Comparison of ENCODE assay signal across 10 cellular contexts in the genomic region with DNA sequence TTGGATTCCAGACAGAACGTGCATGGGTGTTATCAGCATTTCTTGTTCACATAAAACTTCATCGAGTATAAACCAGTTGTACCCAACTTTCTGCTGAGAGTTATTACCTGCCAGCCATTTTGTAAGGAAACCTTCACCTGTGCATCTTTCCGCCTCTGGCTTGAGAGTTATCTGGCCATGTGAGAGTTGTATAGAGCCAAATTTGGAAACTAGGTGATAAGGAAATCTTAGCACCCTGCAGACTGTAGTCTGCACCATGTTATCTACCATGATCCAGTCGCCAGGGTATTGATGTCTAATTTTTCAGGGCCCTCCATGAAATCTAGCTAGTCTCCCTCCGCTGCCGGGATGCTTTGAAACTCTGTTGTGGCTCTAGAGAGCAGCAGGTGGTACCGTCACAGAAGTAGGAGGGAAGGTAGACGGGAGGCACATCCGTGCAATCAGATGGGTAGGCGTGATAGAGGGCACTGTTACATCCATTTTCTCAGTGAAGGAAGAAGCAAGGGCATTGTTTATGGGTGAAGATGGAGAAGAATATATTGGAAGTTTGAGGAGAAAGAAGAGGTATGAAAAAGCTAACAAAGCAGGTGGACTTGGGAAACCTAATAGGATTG. TPM values are rescaled to one million over a fixed set of nuclear protein-coding genes. Genes with fewer than 3 reads are reported as not detected.
A peak's percentile ranks its signal among the peaks of the same experiment; 100 is the strongest.
DNase-seq lines count a peak whose midpoint lies in the region; ATAC-seq and TF ChIP-seq lines count a peak whose summit lies in the region.
"Had no signal": no experiment of that assay in that cellular context is flagged by ENCODE, and none has a peak within 500 bp of the region (broad histone marks: within the 10 kb centered on the region; RNA-seq: fewer than 3 reads in every experiment).

No MANE protein-coding gene starts in this region.

- no peaks in the 10 kb centered on the region for H3K27me3 ChIP-seq in CD8-positive, alpha-beta T cell (ENCODE audit: insufficient read depth, low read length)
- no peaks in the 10 kb centered on the region for H3K27me3 ChIP-seq in OCI-LY1 (ENCODE audit: insufficient read depth, low read length)
- H3K27me3 ChIP-seq in esophagus squamous epithelium: no peaks in the 10 kb centered on the region
- H3K27me3 ChIP-seq in prostate gland (replicated peaks; ENCODE audit: insufficient read depth): no peaks in the 10 kb centered on the region

- H3K9me2 ChIP-seq in OCI-LY1 (ENCODE audit: low read depth, low read length): no peaks in the 10 kb centered on the region

- H3K27ac ChIP-seq in CD8-positive, alpha-beta T cell (ENCODE audit: low read depth, low read length): no peak overlapping the region
- no peak overlapping the region for H3K27ac ChIP-seq in OCI-LY1 (ENCODE audit: low read depth, low read length, poor library complexity, severe bottlenecking)
- H3K27ac ChIP-seq in esophagus squamous epithelium: peak overlapping the region in 3 of 4 donors; percentile 12 to 88 (median 86)
- no peak overlapping the region for H3K27ac ChIP-seq in prostate gland

- H3K4me1 ChIP-seq in CD8-positive, alpha-beta T cell (ENCODE audit: insufficient read depth, low read length): peaks cover 21% of the 10 kb centered on the region
- H3K4me1 ChIP-seq in OCI-LY1 (ENCODE audit: insufficient read depth, low read length, severe bottlenecking): peaks cover 26% of the 10 kb centered on the region
- H3K4me1 ChIP-seq in esophagus squamous epithelium: peaks cover 8 to 33% (median 10%) of the 10 kb centered on the region in 3 donors
- no peaks in the 10 kb centered on the region for H3K4me1 ChIP-seq in prostate gland (replicated peaks)

- no peak overlapping the region for H2AFZ ChIP-seq in OCI-LY1 (ENCODE audit: low read length)

- no peak for DNase-seq in CD8-positive, alpha-beta T cell
- DNase-seq in esophagus squamous epithelium (lab: John Stamatoyannopoulos, UW): no peak
- no peak for DNase-seq in prostate gland (ENCODE audit: low spot score)
- DNase-seq in GM10248 (ENCODE audit: extremely low spot score): no peak
- no peak for DNase-seq in progenitor cell of endocrine pancreas (ENCODE audit: low spot score, unreplicated experiment)
- DNase-seq in NCI-H1694 treated with DMSO at 0.1 percent for 48 hours (lab: John Stamatoyannopoulos, UW): no peak
- DNase-seq: activated CD8-positive, alpha-beta T cell treated with anti-CD3 and anti-CD28 coated beads for 36 hours; NCI-H345 had no signal

- H3K9me3 Mint-ChIP-seq in CD8-positive, alpha-beta T cell: no peaks in the 10 kb centered on the region
- no peaks in the 10 kb centered on the region for H3K9me3 Mint-ChIP-seq in progenitor cell of endocrine pancreas (ENCODE audit: low read depth)
- H3K9me3 Mint-ChIP-seq: activated CD8-positive, alpha-beta T cell treated with anti-CD3 and anti-CD28 coated beads for 36 hours had no signal

- H4K20me1 ChIP-seq in OCI-LY1 (ENCODE audit: insufficient read depth, low read length): no peaks in the 10 kb centered on the region

- WGBS in esophagus squamous epithelium, 2 donors: 75 to 77% methylated on average over 8 of the region's 10 CpGs
- WGBS in prostate gland: 77% methylated on average over 10 of the region's 10 CpGs

- no peak overlapping the region for H3K4me3 Mint-ChIP-seq in CD8-positive, alpha-beta T cell
- no peak overlapping the region for H3K4me3 Mint-ChIP-seq in progenitor cell of endocrine pancreas (ENCODE audit: low read depth)
- H3K4me3 Mint-ChIP-seq: activated CD8-positive, alpha-beta T cell treated with anti-CD3 and anti-CD28 coated beads for 36 hours had no signal

- H3K4me1 Mint-ChIP-seq in CD8-positive, alpha-beta T cell (ENCODE audit: low read depth): peaks cover 17% of the 10 kb centered on the region
- peaks cover 10% of the 10 kb centered on the region for H3K4me1 Mint-ChIP-seq in progenitor cell of endocrine pancreas (ENCODE audit: low read depth)

- POLR2A ChIA-PET in CD8-positive, alpha-beta T cell (lab: Charles Lee): interaction anchor here (2.4 kb wide), 1 partner anchor 66 kb away, joined by 10 read pairs; the partner anchor contains the start of gene ZCCHC4
- POLR2A ChIA-PET in GM10248 (lab: Yijun Ruan, JAX): no interaction called here

- H3K9me3 ChIP-seq in CD8-positive, alpha-beta T cell (ENCODE audit: low read length): no peaks in the 10 kb centered on the region
- H3K9me3 ChIP-seq in OCI-LY1 (ENCODE audit: low read length) (no peaks in the 10 kb centered on the region), esophagus squamous epithelium (no peaks in the 10 kb centered on the region), prostate gland (no peaks in the 10 kb centered on the region)

- intact Hi-C loops in CD8-positive, alpha-beta T cell (cut with DNase I, micrococcal nuclease): loop anchor here (5.0 kb wide), 7 partner anchors 484 to 1479 kb away; partner anchors contain the start of genes SEL1L3 (in 2 of the 2), RBPJ (in 1 of the 2), SMIM20 (in 1 of the 2) and TBC1D19 (in 1 of the 2)
- intact Hi-C loops in esophagus squamous epithelium (cut with DNase I): no loop called here
- intact Hi-C loops in prostate gland (cut with DNase I): loop anchor here (5.0 to 10.0 kb wide), 3 partner anchors 66 to 213 kb away; partner anchors contain the start of genes PI4K2B, SEPSECS and ZCCHC4

- no peaks in the 10 kb centered on the region for H3F3A ChIP-seq in OCI-LY1 (ENCODE audit: insufficient read depth, low read length)

- H3K79me2 ChIP-seq in OCI-LY1 (ENCODE audit: insufficient read depth, low read length): peaks cover 13% of the 10 kb centered on the region

- no peak overlapping the region for H3K27ac Mint-ChIP-seq in CD8-positive, alpha-beta T cell
- no peak overlapping the region for H3K27ac Mint-ChIP-seq in progenitor cell of endocrine pancreas

- peak overlapping the region; percentile 79 for H3K9ac ChIP-seq in OCI-LY1 (ENCODE audit: low read length)

- TF ChIP-seq POLR2A in esophagus squamous epithelium (IDR thresholded peaks at IDR 0.05): no peak
- no peak for TF ChIP-seq POLR2A in prostate gland (IDR thresholded peaks at IDR 0.05)

- H3K36me3 Mint-ChIP-seq in CD8-positive, alpha-beta T cell: peaks cover 25% of the 10 kb centered on the region
- peaks cover 9% of the 10 kb centered on the region for H3K36me3 Mint-ChIP-seq in progenitor cell of endocrine pancreas (ENCODE audit: insufficient read depth)

- H3K4me2 ChIP-seq in OCI-LY1 (ENCODE audit: low read length): peak overlapping the region; percentile 84

- no peaks in the 10 kb centered on the region for H3K27me3 Mint-ChIP-seq in CD8-positive, alpha-beta T cell (ENCODE audit: low read depth)
- no peaks in the 10 kb centered on the region for H3K27me3 Mint-ChIP-seq in progenitor cell of endocrine pancreas
- H3K27me3 Mint-ChIP-seq: activated CD8-positive, alpha-beta T cell treated with anti-CD3 and anti-CD28 coated beads for 36 hours had no signal

- H3K36me3 ChIP-seq in CD8-positive, alpha-beta T cell (ENCODE audit: insufficient read depth, low read length): peaks cover 4% of the 10 kb centered on the region
- H3K36me3 ChIP-seq in OCI-LY1 (ENCODE audit: insufficient read depth, low read length): peaks cover 21% of the 10 kb centered on the region
- peaks cover 0 to 26% (median 0%) of the 10 kb centered on the region in 3 donors for H3K36me3 ChIP-seq in esophagus squamous epithelium
- H3K36me3 ChIP-seq in prostate gland: no peaks in the 10 kb centered on the region

- no peak for ATAC-seq in CD8-positive, alpha-beta T cell
- ATAC-seq in HG03025 (IDR thresholded peaks at IDR 0.05; ENCODE audit: low FRiP score, unreplicated experiment): no peak
- ATAC-seq: activated CD8-positive, alpha-beta T cell treated with anti-CD3 and anti-CD28 coated beads for 36 hours had no signal

- peak overlapping the region; percentile 89 for H3K4me3 ChIP-seq in CD8-positive, alpha-beta T cell (ENCODE audit: low read depth, low read length)
- peak overlapping the region; percentile 78 for H3K4me3 ChIP-seq in OCI-LY1 (ENCODE audit: low read depth, low read length, poor library complexity, severe bottlenecking)
- H3K4me3 ChIP-seq in esophagus squamous epithelium: peak overlapping the region; percentile 81 to 95 (median 94)
- peak overlapping the region; percentile 88 to 96 for H3K4me3 ChIP-seq in prostate gland

- CTCF ChIA-PET in CD8-positive, alpha-beta T cell (lab: Charles Lee): interaction anchor here (1.2 to 1.8 kb wide), 2 partner anchors 10 to 66 kb away, joined by 4 to 7 read pairs; partner anchors contain the start of gene ZCCHC4
- CTCF ChIA-PET in GM10248 (lab: Yijun Ruan, JAX): interaction anchor here (0.9 to 2.5 kb wide), 5 partner anchors 9 to 66 kb away, joined by 3 to 17 read pairs (median 8); partner anchors contain the start of gene ZCCHC4

- no peak for TF ChIP-seq CTCF in CD8-positive, alpha-beta T cell (IDR thresholded peaks at IDR 0.05)
- TF ChIP-seq CTCF in OCI-LY1 (IDR thresholded peaks at IDR 0.05; ENCODE audit: low read length) (no peak), esophagus squamous epithelium (IDR thresholded peaks at IDR 0.05) (no peak), prostate gland (IDR thresholded peaks at IDR 0.05) (no peak), GM10248 (IDR thresholded peaks at IDR 0.05; ENCODE audit: control extremely low read depth, extremely low read depth, low read depth, missing control alignments) (no peak), progenitor cell of endocrine pancreas (IDR thresholded peaks at IDR 0.05; ENCODE audit: unreplicated experiment) (no peak)

RNA-seq across cellular contexts. Expression of gene ANAPC4, which starts 1.2 kb away (rescaled TPM):
- total RNA-seq in CD8-positive, alpha-beta T cell: 10 to 100 TPM; 28.0 to 30.5 TPM
- total RNA-seq in esophagus squamous epithelium (10 to 100 TPM in 3 of 4 donors, 1 to 10 TPM in 1; 9.6 to 27.0 (median 20.0) TPM), prostate gland (10 to 100 TPM; 20.2 to 20.7 TPM), progenitor cell of endocrine pancreas (39.5 and 48.4 TPM in 2 replicates)

Comparison
In these comparisons a context has a peak if more than half of its experiments do, and no peak if none do; other contexts are left out.
1. H3K27ac ChIP-seq: peak in esophagus squamous epithelium (3 of 4); none in CD8-positive, alpha-beta T cell (single experiment), OCI-LY1 (single experiment) and prostate gland (0 of 2).
2. Peak in every context shown above with its lines, with median percentiles within 50 percentile points of each other: H3K4me3 ChIP-seq.